12 cellular contexts compared by ENCODE assay signal in genomic region chr1:206121269-206121668, GRCh38. TPM values are rescaled to one million over a fixed set of nuclear protein-coding genes. Genes with fewer than 3 reads are reported as not detected.
"Had no signal": no experiment of that assay in that cellular context is flagged by ENCODE, and none has a peak within 500 bp of the region (broad histone marks: within the 10 kb centered on the region; RNA-seq: fewer than 3 reads in every experiment).

No MANE protein-coding gene starts in this region.

- H3K36me3 ChIP-seq: HAP-1 had no signal

- H3K9ac ChIP-seq: GM23248 had no signal

- H3K4me3 ChIP-seq: GM23248, GM23338, HAP-1 had no signal

- H3K4me2 ChIP-seq: GM23338 had no signal

- ATAC-seq: GM23338, HCT116 had no signal

- FAIRE-seq: H1, H54 had no signal

- H2AFZ ChIP-seq: GM23248, GM23338 had no signal

- DNase-seq: GM23248, GOT3, H7, H9, HCEC 1CT, HFFc6 had no signal

- H3K9me3 ChIP-seq: HAP-1 had no signal

- H3K27ac ChIP-seq: GM23248 had no signal

RNA-seq across cellular contexts. Expression of gene AVPR1B, which starts 4.1 kb away (rescaled TPM):
- total RNA-seq: GM23248, H4, H7, H9, HFFc6 had no signal
- polyA plus RNA-seq: GM23248 had no signal
